In the genomic region with DNA sequence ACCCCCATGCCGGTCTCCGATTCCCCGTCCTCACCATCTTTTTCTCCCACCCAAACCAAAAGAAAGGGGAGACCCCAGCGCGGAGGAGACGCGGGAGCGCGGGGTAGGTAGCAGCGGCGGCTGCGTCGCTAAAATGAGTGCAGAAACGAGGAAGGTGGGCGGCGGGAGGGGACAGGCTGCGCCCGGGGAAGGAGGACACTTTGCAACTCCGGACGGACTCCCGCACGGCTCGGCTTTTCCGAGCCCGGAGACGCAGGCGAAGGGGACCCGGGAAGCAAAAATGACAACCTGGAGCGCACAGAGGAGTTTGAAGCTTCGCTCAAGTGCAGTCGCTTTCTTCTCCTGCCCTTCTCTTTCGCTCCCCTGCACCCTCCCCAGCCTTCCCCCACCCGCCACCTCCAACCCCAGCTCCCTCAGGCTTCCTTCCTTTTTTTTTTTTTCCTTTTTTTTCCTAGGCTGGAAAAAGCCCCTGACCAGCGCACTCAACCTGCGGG, we compare ENCODE assay signal across 7 cellular contexts. TPM values are rescaled to one million over a fixed set of nuclear protein-coding genes. Genes with fewer than 3 reads are reported as not detected.
DNase-seq lines count a peak whose midpoint lies in the region; ATAC-seq and TF ChIP-seq lines count a peak whose summit lies in the region.

No MANE protein-coding gene starts in this region.

- peak overlapping the region in 58 of 59 donors; percentile 41 to 93 (median 84) for H3K27ac ChIP-seq in dorsolateral prefrontal cortex
- peak overlapping the region; percentile 33 to 83 for H3K27ac ChIP-seq in testis

- H3K4me1 ChIP-seq in mononuclear cell (ENCODE audit: insufficient read depth, low read length) = peaks cover 49% of the 10 kb centered on the region
- H3K4me1 ChIP-seq in testis = peaks cover 14% of the 10 kb centered on the region

- TF ChIP-seq CTCF in dorsolateral prefrontal cortex (IDR thresholded peaks at IDR 0.05 in 54 of 56, conservative IDR thresholded peaks at IDR 0.05 in 2 of 56; ENCODE audit: low read depth in 1 of 56, partially characterized antibody in 56 of 56) (no peak), testis (IDR thresholded peaks at IDR 0.05) (no peak)

- H3K27me3 ChIP-seq in dorsolateral prefrontal cortex = peaks cover 0 to 18% (median 0%) of the 10 kb centered on the region in 45 donors
- H3K27me3 ChIP-seq in mononuclear cell (ENCODE audit: insufficient read depth, low read length) = peaks cover 24% of the 10 kb centered on the region
- no peaks in the 10 kb centered on the region for H3K27me3 ChIP-seq in testis

- peak; percentile 9 for DNase-seq in HCEC 1CT
- DNase-seq in dorsolateral prefrontal cortex = peak in 4 of 10 donors; percentile 24 to 52 (median 40)
- peak; percentile 16 for DNase-seq in testis
- no peak for DNase-seq in NCI-H345 (lab: John Stamatoyannopoulos, UW)

- H3K4me3 ChIP-seq in dorsolateral prefrontal cortex (peak overlapping the region; percentile 61 to 92 (median 79)), mononuclear cell (ENCODE audit: low read length) (peak overlapping the region; percentile 74), testis (peak overlapping the region; percentile 71 to 80)

- intact Hi-C loops in dorsolateral prefrontal cortex (cut with DNase I) (loop anchor here (2.0 to 10.0 kb wide), 6 partner anchors 568 to 996 kb away; a partner anchor contains a TSS), testis (cut with DNase I; ENCODE audit: low total_unique reads) (loop anchor here (5.0 kb wide), 1 partner anchor 148 kb away; no protein-coding TSS in a partner anchor)

- ATAC-seq in activated CD4-positive, CD25-positive, alpha-beta regulatory T cell treated with anti-CD3 and anti-CD28 coated beads, Interleukin-2, amount 50 U/mL, for 24 hours = peak; percentile 18 to 25
- no peak for ATAC-seq in HG03521 (IDR thresholded peaks at IDR 0.05; ENCODE audit: unreplicated experiment)

- 1 to 2% methylated on average over 28 to 35 of the region's 35 CpGs for WGBS in testis, 2 donors

- TF ChIP-seq POLR2A in testis (IDR thresholded peaks at IDR 0.05) = no peak

- H3K9me3 ChIP-seq in mononuclear cell (ENCODE audit: low read depth, low read length) = no peaks in the 10 kb centered on the region
- no peaks in the 10 kb centered on the region for H3K9me3 ChIP-seq in testis

- no peaks in the 10 kb centered on the region for H3K36me3 ChIP-seq in testis (ENCODE audit: low read depth, missing control alignments)

RNA-seq across cellular contexts. Expression of a gene that starts 0.5 kb away (rescaled TPM):
- 10 to 100 TPM; 14.7 to 38.1 (median 24.3) TPM for total RNA-seq in dorsolateral prefrontal cortex
- 22.8 TPM for total RNA-seq in mononuclear cell
- total RNA-seq in testis = 1 to 10 TPM; 7.6 to 8.5 TPM
- 3.6 TPM for polyA plus RNA-seq in testis (ENCODE audit: insufficient read depth, low read depth, low replicate concordance)
